ENCODE assay signal across 1 cellular context in the genomic region with DNA sequence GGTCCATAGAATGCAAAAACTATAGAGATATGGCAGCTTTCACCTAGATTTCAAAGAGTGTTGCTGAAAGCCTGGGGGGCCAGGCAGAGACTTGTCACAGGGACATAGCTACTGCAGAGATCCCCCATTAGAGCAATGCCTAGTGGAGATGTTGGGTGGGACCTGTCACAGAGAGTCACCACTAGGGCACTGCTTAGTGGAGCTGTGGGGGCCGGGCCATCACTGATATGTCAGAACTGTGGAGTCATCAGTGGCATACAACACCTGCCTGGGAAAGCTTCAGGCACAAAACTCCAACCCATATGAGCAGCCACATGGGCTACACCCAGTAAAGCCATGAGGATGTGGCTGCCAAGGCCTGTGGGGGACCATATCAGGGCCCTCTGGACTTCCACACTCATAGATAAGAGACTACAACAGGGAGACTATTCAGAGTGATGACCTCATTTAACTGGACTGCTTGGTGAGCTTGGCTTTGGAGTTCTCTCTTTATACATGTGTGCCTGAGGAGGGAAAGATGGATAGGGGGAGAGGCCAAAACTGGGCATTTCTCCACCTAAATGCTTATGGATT.
TF ChIP-seq lines count a peak whose summit lies in the region.

No MANE protein-coding gene starts in this region.

TF ChIP-seq in K562, 482 proteins besides CTCF, POLR2A, EP300 and RAD21 (continued from another document):
- TF ChIP-seq, protein P1, sequence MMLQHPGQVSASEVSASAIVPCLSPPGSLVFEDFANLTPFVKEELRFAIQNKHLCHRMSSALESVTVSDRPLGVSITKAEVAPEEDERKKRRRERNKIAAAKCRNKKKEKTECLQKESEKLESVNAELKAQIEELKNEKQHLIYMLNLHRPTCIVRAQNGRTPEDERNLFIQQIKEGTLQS (IDR thresholded peaks at IDR 0.05) = 0 out of 2 replicates have a peak, but pooled peaks have one; percentile 10
- TF ChIP-seq, protein P1 (CRISPR knock-in tag; conservative IDR thresholded peaks at IDR 0.05) = no peak
